Comparison of ENCODE assay signal across 9 cellular contexts in the genomic region with DNA sequence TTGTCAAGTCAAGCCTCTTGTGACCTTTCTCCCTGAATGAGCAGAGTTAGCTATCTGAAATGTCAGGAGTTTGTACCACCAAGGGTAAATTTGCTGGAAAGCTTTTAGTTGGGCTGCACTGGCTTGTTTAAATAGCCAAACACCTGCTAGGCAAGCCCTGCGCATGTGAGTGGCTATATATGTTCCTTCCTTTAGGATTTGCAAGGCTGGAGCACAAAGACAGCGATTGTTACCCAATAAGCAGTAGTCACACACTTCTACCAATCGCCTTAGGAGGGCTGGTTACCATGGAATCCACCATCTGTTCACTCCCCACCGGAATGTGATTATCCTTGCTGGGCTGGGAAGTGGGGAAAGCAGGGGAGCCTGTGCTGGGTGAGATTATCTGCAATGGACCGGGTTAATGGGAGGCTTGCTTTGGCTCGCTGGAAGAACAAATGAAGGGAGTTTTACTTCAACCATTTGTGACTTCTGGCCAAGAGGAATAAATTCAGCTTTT.
DNase-seq lines count a peak whose midpoint lies in the region; ATAC-seq, FAIRE-seq and TF ChIP-seq lines count a peak whose summit lies in the region.
"Had no signal": no experiment of that assay in that cellular context is flagged by ENCODE, and none has a peak within 500 bp of the region (broad histone marks: within the 10 kb centered on the region; RNA-seq: fewer than 3 reads in every experiment).

No MANE protein-coding gene starts in this region.

- H3K4me3 Mint-ChIP-seq in dendritic cell treated with granulocyte-macrophage colony-stimulating factor and Interleukin-4, amounts not matched to agents 40 ng/mL and 50 ng/mL, for 4 days = peak overlapping the region; percentile 13
- no peak overlapping the region for H3K4me3 Mint-ChIP-seq in immature natural killer cell
- H3K4me3 Mint-ChIP-seq in chondrocyte (ENCODE audit: unreplicated experiment) = no peak overlapping the region

- no peak for TF ChIP-seq RAD21 in HepG2 (CRISPR knock-in tag; IDR thresholded peaks at IDR 0.05)

- no peaks in the 10 kb centered on the region for H3K79me2 ChIP-seq in HepG2 (ENCODE audit: insufficient read depth, low read length)

- ATAC-seq in HepG2 = peak; percentile 99

- no peak overlapping the region for H3K9ac ChIP-seq in HepG2 (ENCODE audit: insufficient read depth, low read depth, low read length)

- POLR2A ChIA-PET in HepG2 (lab: Yijun Ruan, JAX) = no interaction called here

- H3K27ac ChIP-seq in HepG2 (ENCODE audit: extremely low read length, insufficient read depth, low read length) = peak overlapping the region; percentile 57
- H3K27ac ChIP-seq: epithelial cell of prostate had no signal

- H3K4me2 ChIP-seq in HepG2 (ENCODE audit: low read depth, low read length) = peak overlapping the region; percentile 57

- 3% methylated on average over 6 of the region's 6 CpGs for WGBS in HepG2 (ENCODE audit: low lambda C conversion rate)

- TF ChIP-seq EP300 in HepG2 (IDR thresholded peaks at IDR 0.05; ENCODE audit: low read depth in 2 of 2, low read length in 2 of 2) (no peak; a peak in 1 of 4 replicates), HepG2 (CRISPR knock-in tag; IDR thresholded peaks at IDR 0.05; ENCODE audit: borderline replicate concordance) (no peak)

- peak overlapping the region; percentile 76 for H3K27ac Mint-ChIP-seq in dendritic cell treated with granulocyte-macrophage colony-stimulating factor and Interleukin-4, amounts not matched to agents 40 ng/mL and 50 ng/mL, for 4 days
- no peak overlapping the region for H3K27ac Mint-ChIP-seq in immature natural killer cell
- no peak overlapping the region for H3K27ac Mint-ChIP-seq in chondrocyte (ENCODE audit: unreplicated experiment)

- DNase-seq in G401 (ENCODE audit: low spot score) (peak; percentile 89), NCI-H345 (lab: John Stamatoyannopoulos, UW) (peak; percentile 89), HepG2 (ENCODE audit: low spot score) (peak; percentile 95), urothelium cell line (ENCODE audit: low spot score) (peak; percentile 16), immature natural killer cell (no peak), chondrocyte (ENCODE audit: low spot score) (no peak), GM10266 (ENCODE audit: extremely low spot score) (no peak)

- no peak for TF ChIP-seq POLR2A in HepG2 (IDR thresholded peaks at IDR 0.05; ENCODE audit: insufficient read depth in 1 of 2, low read depth in 2 of 2, low read length in 2 of 2)

- FAIRE-seq in HepG2 (lab: Jason Lieb, UNC) (peak; percentile 99), urothelium cell line (lab: Jason Lieb, UNC) (peak; percentile 50)

- H3K27me3 ChIP-seq in HepG2 (ENCODE audit: control insufficient read depth in 1 of 2, insufficient read depth in 2 of 2, low read length in 2 of 2) = no peaks in the 10 kb centered on the region; a peak in 1 of 5 replicates

- H3K4me1 ChIP-seq in HepG2 (ENCODE audit: insufficient read depth, low read length) = peaks cover 29% of the 10 kb centered on the region

- H4K20me1 ChIP-seq in HepG2 (ENCODE audit: insufficient read depth, low read length) = no peaks in the 10 kb centered on the region

- no peaks in the 10 kb centered on the region for H3K9me3 ChIP-seq in HepG2 (ENCODE audit: low read length)

- intact Hi-C loops in dendritic cell treated with granulocyte-macrophage colony-stimulating factor and Interleukin-4, amounts not matched to agents 40 ng/mL and 50 ng/mL, for 4 days (cut with micrococcal nuclease) = no loop called here
- intact Hi-C loops in HepG2 (cut with micrococcal nuclease; ENCODE audit: unreplicated experiment) = no loop called here

- no peaks in the 10 kb centered on the region for H3K9me3 Mint-ChIP-seq in dendritic cell treated with granulocyte-macrophage colony-stimulating factor and Interleukin-4, amounts not matched to agents 40 ng/mL and 50 ng/mL, for 4 days
- H3K9me3 Mint-ChIP-seq in immature natural killer cell (no peaks in the 10 kb centered on the region), chondrocyte (ENCODE audit: low read depth) (no peaks in the 10 kb centered on the region)

- H2AFZ ChIP-seq in HepG2 (ENCODE audit: low read length) = no peak overlapping the region

- no peaks in the 10 kb centered on the region for H3K36me3 ChIP-seq in HepG2 (replicated peaks in 1 of 2; ENCODE audit: control insufficient read depth in 1 of 2, insufficient read depth in 2 of 2, low read length in 2 of 2)

- TF ChIP-seq CTCF in HepG2 (CRISPR knock-in tag; IDR thresholded peaks at IDR 0.05) (no peak), chondrocyte (IDR thresholded peaks at IDR 0.05) (no peak), GM10266 (IDR thresholded peaks at IDR 0.05; ENCODE audit: control insufficient read depth, insufficient read depth, low read depth, missing control alignments) (no peak)

- CTCF ChIA-PET in HepG2 (lab: Yijun Ruan, JAX; ENCODE audit: low intra/inter-chr PET ratio, low total read pairs) = no interaction called here

- in situ Hi-C loops in G401 (cut with HindIII; ENCODE audit: low sequenced_read_pairs) = no loop called here
- in situ Hi-C loops in HepG2 (cut with HindIII; ENCODE audit: extremely low pct_ligation_motif_present, low pct_unique_long_range_greater_than_20kb) = no loop called here

- H3K4me3 ChIP-seq in HepG2 (replicated peaks in 1 of 3; ENCODE audit: insufficient read depth in 1 of 3, low read depth in 2 of 3, low read length in 3 of 3) = peak overlapping the region in 1 of 3 experiments; percentile 24; a peak in 1 of 6 replicates

- BruUV-seq in HepG2 (replicated peaks; lab: Mats Ljungman, UMichigan) = no TSS peak

- peaks cover 74% of the 10 kb centered on the region for H3K4me1 Mint-ChIP-seq in dendritic cell treated with granulocyte-macrophage colony-stimulating factor and Interleukin-4, amounts not matched to agents 40 ng/mL and 50 ng/mL, for 4 days (ENCODE audit: low read depth)
- H3K4me1 Mint-ChIP-seq in immature natural killer cell (peaks cover 2 to 16% of the 10 kb centered on the region in 2 donors), chondrocyte (ENCODE audit: low read depth) (peaks cover 6% of the 10 kb centered on the region)

- H3K27me3 Mint-ChIP-seq in dendritic cell treated with granulocyte-macrophage colony-stimulating factor and Interleukin-4, amounts not matched to agents 40 ng/mL and 50 ng/mL, for 4 days = no peaks in the 10 kb centered on the region
- H3K27me3 Mint-ChIP-seq in immature natural killer cell (ENCODE audit: low read depth in 3 of 3) (peaks cover 0 to 3% (median 0%) of the 10 kb centered on the region in 3 donors), chondrocyte (ENCODE audit: low read depth) (peaks cover 2% of the 10 kb centered on the region)

- H3K36me3 Mint-ChIP-seq in dendritic cell treated with granulocyte-macrophage colony-stimulating factor and Interleukin-4, amounts not matched to agents 40 ng/mL and 50 ng/mL, for 4 days (ENCODE audit: low read depth) = peaks cover 31% of the 10 kb centered on the region
- no peaks in the 10 kb centered on the region for H3K36me3 Mint-ChIP-seq in immature natural killer cell
- no peaks in the 10 kb centered on the region for H3K36me3 Mint-ChIP-seq in chondrocyte (ENCODE audit: low read depth)

TF ChIP-seq in HepG2, 621 proteins besides CTCF, POLR2A, EP300 and RAD21 (continues in another document):
- no peak for TF ChIP-seq YEATS4 (CRISPR knock-in tag; IDR thresholded peaks at IDR 0.05; ENCODE audit: borderline replicate concordance)
- peak; percentile 44; the same call in 1 of the 2 replicates for TF ChIP-seq TBX2 (CRISPR knock-in tag; IDR thresholded peaks at IDR 0.05; ENCODE audit: borderline replicate concordance)
- TF ChIP-seq, protein P1, sequence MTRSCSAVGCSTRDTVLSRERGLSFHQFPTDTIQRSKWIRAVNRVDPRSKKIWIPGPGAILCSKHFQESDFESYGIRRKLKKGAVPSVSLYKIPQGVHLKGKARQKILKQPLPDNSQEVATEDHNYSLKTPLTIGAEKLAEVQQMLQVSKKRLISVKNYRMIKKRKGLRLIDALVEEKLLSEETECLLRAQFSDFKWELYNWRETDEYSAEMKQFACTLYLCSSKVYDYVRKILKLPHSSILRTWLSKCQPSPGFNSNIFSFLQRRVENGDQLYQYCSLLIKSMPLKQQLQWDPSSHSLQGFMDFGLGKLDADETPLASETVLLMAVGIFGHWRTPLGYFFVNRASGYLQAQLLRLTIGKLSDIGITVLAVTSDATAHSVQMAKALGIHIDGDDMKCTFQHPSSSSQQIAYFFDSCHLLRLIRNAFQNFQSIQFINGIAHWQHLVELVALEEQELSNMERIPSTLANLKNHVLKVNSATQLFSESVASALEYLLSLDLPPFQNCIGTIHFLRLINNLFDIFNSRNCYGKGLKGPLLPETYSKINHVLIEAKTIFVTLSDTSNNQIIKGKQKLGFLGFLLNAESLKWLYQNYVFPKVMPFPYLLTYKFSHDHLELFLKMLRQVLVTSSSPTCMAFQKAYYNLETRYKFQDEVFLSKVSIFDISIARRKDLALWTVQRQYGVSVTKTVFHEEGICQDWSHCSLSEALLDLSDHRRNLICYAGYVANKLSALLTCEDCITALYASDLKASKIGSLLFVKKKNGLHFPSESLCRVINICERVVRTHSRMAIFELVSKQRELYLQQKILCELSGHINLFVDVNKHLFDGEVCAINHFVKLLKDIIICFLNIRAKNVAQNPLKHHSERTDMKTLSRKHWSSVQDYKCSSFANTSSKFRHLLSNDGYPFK (CRISPR knock-in tag; IDR thresholded peaks at IDR 0.05; ENCODE audit: borderline replicate concordance) = no peak
- TF ChIP-seq MTF2 (CRISPR knock-in tag; IDR thresholded peaks at IDR 0.05; ENCODE audit: borderline replicate concordance) = no peak
- no peak for TF ChIP-seq ZNF605 (CRISPR knock-in tag; IDR thresholded peaks at IDR 0.05)
- TF ChIP-seq ZNF672 (CRISPR knock-in tag; IDR thresholded peaks at IDR 0.05) = no peak
- TF ChIP-seq ZNF326 (CRISPR knock-in tag; IDR thresholded peaks at IDR 0.05; ENCODE audit: borderline replicate concordance) = no peak
- TF ChIP-seq, protein P2, sequence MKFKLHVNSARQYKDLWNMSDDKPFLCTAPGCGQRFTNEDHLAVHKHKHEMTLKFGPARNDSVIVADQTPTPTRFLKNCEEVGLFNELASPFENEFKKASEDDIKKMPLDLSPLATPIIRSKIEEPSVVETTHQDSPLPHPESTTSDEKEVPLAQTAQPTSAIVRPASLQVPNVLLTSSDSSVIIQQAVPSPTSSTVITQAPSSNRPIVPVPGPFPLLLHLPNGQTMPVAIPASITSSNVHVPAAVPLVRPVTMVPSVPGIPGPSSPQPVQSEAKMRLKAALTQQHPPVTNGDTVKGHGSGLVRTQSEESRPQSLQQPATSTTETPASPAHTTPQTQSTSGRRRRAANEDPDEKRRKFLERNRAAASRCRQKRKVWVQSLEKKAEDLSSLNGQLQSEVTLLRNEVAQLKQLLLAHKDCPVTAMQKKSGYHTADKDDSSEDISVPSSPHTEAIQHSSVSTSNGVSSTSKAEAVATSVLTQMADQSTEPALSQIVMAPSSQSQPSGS (CRISPR knock-in tag; IDR thresholded peaks at IDR 0.05) = no peak
- peak; percentile 64 for TF ChIP-seq HOXA3 (CRISPR knock-in tag; IDR thresholded peaks at IDR 0.05)
- no peak for TF ChIP-seq SNRNP70 (IDR thresholded peaks at IDR 0.05; ENCODE audit: low read depth, low read length)
- TF ChIP-seq ZNF256 (CRISPR knock-in tag; conservative IDR thresholded peaks at IDR 0.05) = no peak
- no peak for TF ChIP-seq REL (CRISPR knock-in tag; conservative IDR thresholded peaks at IDR 0.05)
- TF ChIP-seq ZC3H13 (CRISPR knock-in tag; IDR thresholded peaks at IDR 0.05) = no peak

Comparison
In these comparisons a context has a peak if more than half of its experiments do, and no peak if none do; other contexts are left out.
1. DNase-seq: peak in G401 (single experiment), NCI-H345 (single experiment), HepG2 (single experiment) and urothelium cell line (single experiment); none in immature natural killer cell (0 of 3), chondrocyte (single experiment) and GM10266 (single experiment).